Comparison of ENCODE assay signal across 10 cellular contexts in the genomic region with DNA sequence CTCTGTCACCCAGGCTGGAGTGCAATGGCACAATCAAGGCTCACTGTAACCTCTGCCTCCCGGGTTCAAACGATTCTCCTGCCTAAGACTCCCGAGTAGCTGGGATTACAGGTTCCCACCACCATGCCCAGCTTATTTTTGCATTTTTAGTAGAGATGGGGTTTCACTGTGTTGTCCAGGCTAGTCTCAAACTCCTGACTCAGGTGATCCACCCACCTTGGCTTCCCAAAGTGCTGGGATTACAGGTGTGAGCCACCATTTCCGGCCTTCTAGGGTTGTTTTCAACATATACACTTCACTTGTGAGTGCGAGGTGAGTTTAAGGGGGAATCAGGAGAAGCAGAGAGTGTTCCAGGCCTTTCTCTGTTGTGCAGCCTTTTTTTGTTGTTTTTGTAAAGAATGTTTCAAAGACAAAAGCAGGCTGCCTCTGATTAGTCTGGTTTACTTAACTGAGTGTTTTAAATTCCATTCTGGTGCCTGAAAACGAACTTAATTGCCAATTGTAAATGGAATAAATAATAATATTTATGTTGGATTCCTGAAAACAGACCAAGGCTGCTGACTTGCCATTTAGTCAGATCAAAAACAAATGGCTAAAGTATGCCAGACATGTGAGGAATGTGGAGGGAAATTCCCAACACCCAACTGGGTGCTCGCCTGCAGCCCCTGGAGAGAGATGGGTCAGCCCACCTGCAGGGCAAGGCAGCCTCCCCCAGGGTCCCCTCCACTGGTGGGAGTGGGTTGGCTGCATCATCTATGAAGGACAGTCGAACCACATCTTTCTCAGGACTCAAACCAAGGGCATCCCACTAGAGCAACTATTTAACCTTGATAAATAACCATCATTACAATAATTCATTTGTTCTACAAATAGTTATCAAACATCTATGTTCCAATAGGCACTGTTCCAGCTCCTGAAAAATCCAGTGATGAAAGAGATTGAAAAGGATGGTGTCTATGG. TPM values are rescaled to one million over a fixed set of nuclear protein-coding genes. Genes with fewer than 3 reads are reported as not detected.
DNase-seq lines count a peak whose midpoint lies in the region; ATAC-seq, FAIRE-seq and TF ChIP-seq lines count a peak whose summit lies in the region.
"Had no signal": no experiment of that assay in that cellular context is flagged by ENCODE, and none has a peak within 500 bp of the region (broad histone marks: within the 10 kb centered on the region; RNA-seq: fewer than 3 reads in every experiment).

No MANE protein-coding gene starts in this region.

- H3K36me3 Mint-ChIP-seq in mesothelial cell of epicardium, result no peaks in the 10 kb centered on the region
- H3K36me3 Mint-ChIP-seq: CD4-positive, CD25-positive, alpha-beta regulatory T cell had no signal

- H3K27me3 ChIP-seq in dorsolateral prefrontal cortex (no peaks in the 10 kb centered on the region), sigmoid colon (no peaks in the 10 kb centered on the region), small intestine (ENCODE audit: control insufficient read depth in 2 of 2, insufficient read depth in 2 of 2, low read length in 2 of 2) (no peaks in the 10 kb centered on the region)

- 81 to 82% methylated on average over 8 of the region's 8 CpGs for WGBS in sigmoid colon, 2 donors
- WGBS in small intestine, 3 donors, result 71 to 89% (median 85%) methylated on average over 8 of the region's 8 CpGs

- H3K4me1 ChIP-seq in sigmoid colon (peaks cover 0 to 18% (median 4%) of the 10 kb centered on the region in 4 donors), small intestine (ENCODE audit: control insufficient read depth in 2 of 2, insufficient read depth in 1 of 2, low read depth in 1 of 2, low read length in 1 of 2) (peaks cover 0 to 3% of the 10 kb centered on the region in 2 donors)

- H3K27me3 Mint-ChIP-seq in mesothelial cell of epicardium (ENCODE audit: low read depth), result no peaks in the 10 kb centered on the region
- H3K27me3 Mint-ChIP-seq: CD4-positive, CD25-positive, alpha-beta regulatory T cell had no signal

- CTCF ChIA-PET in AG04449 (lab: Yijun Ruan, JAX), result no interaction called here

- intact Hi-C loops in dorsolateral prefrontal cortex (cut with DNase I), result no loop called here
- intact Hi-C loops in sigmoid colon (cut with DNase I), result no loop called here

- H3K4me1 Mint-ChIP-seq in mesothelial cell of epicardium, result peaks cover 30% of the 10 kb centered on the region

- no peak for TF ChIP-seq POLR2A in sigmoid colon (IDR thresholded peaks at IDR 0.05)
- no peak for TF ChIP-seq POLR2A in GM12892 (IDR thresholded peaks at IDR 0.05; ENCODE audit: low read depth, low read length)

- POLR2A ChIA-PET in AG04449 (lab: Yijun Ruan, JAX), result interaction anchor here (0.7 to 2.4 kb wide), 2 partner anchors 11 to 30 kb away, joined by 4 to 7 read pairs; partner anchors contain the start of gene ZC3H7B

- TF ChIP-seq EP300 in Ishikawa (IDR thresholded peaks at IDR 0.05; ENCODE audit: borderline replicate concordance) (peak; percentile 24; the same call in 1 of the 2 replicates), sigmoid colon (IDR thresholded peaks at IDR 0.05) (no peak)

- no peak for TF ChIP-seq RAD21 in Ishikawa (IDR thresholded peaks at IDR 0.05; ENCODE audit: low read depth)

- H3K4me3 Mint-ChIP-seq in mesothelial cell of epicardium, result no peak overlapping the region

- H3K4me3 ChIP-seq in AG04449 (ENCODE audit: low read depth, low read length) (no peak overlapping the region), dorsolateral prefrontal cortex (no peak overlapping the region), sigmoid colon (no peak overlapping the region), small intestine (ENCODE audit: low read depth in 1 of 2, low read length in 2 of 2) (no peak overlapping the region)

- H3K9me3 ChIP-seq in sigmoid colon (no peaks in the 10 kb centered on the region), small intestine (ENCODE audit: control insufficient read depth, low read depth) (no peaks in the 10 kb centered on the region)

- H3K9me3 Mint-ChIP-seq in mesothelial cell of epicardium, result no peaks in the 10 kb centered on the region
- H3K9me3 Mint-ChIP-seq: CD4-positive, CD25-positive, alpha-beta regulatory T cell had no signal

- DNase-seq in AG04449 (ENCODE audit: low read depth, low spot score), result peak; percentile 63
- no peak for DNase-seq in dorsolateral prefrontal cortex
- peak in 1 of 2 experiments; percentile 63 for DNase-seq in mesothelial cell of epicardium (ENCODE audit: low spot score in 2 of 2, unreplicated experiment in 2 of 2)
- no peak for DNase-seq in sigmoid colon
- DNase-seq in GM12892 (ENCODE audit: insufficient read length), result no peak
- DNase-seq in small intestine, result no peak
- DNase-seq: amygdala; CD4-positive, CD25-positive, alpha-beta regulatory T cell had no signal

- ATAC-seq in GM21367 (IDR thresholded peaks at IDR 0.05; ENCODE audit: unreplicated experiment), result no peak

- FAIRE-seq in GM12892 (lab: Jason Lieb, UNC) (no peak), small intestine (lab: Jason Lieb, UNC) (no peak)

- TF ChIP-seq CTCF in AG04449 (IDR thresholded peaks at IDR 0.05; ENCODE audit: insufficient read depth, low read length, missing control alignments), result no peak
- no peak for TF ChIP-seq CTCF in dorsolateral prefrontal cortex (IDR thresholded peaks at IDR 0.05 in 54 of 56, conservative IDR thresholded peaks at IDR 0.05 in 2 of 56; ENCODE audit: low read depth in 1 of 56, partially characterized antibody in 56 of 56)
- TF ChIP-seq CTCF in mesothelial cell of epicardium (IDR thresholded peaks at IDR 0.05; ENCODE audit: unreplicated experiment), result no peak
- TF ChIP-seq CTCF in sigmoid colon (IDR thresholded peaks at IDR 0.05), result no peak

- H3K36me3 ChIP-seq in sigmoid colon (no peaks in the 10 kb centered on the region), small intestine (ENCODE audit: control insufficient read depth in 2 of 2, insufficient read depth in 2 of 2, low read length in 2 of 2) (no peaks in the 10 kb centered on the region)

- peak overlapping the region; percentile 99 for H3K27ac Mint-ChIP-seq in mesothelial cell of epicardium

- peak overlapping the region in 39 of 59 donors; percentile 6 to 99 (median 51) for H3K27ac ChIP-seq in dorsolateral prefrontal cortex
- peak overlapping the region in 1 of 4 donors; percentile 55 for H3K27ac ChIP-seq in sigmoid colon
- H3K27ac ChIP-seq in small intestine (ENCODE audit: low read depth in 1 of 2, low read length in 1 of 2), result peak overlapping the region in 1 of 2 donors; percentile 31

TF ChIP-seq in Ishikawa, 13 proteins besides CTCF, POLR2A, EP300 and RAD21 (continues in another document):
- TF ChIP-seq, protein P1, sequence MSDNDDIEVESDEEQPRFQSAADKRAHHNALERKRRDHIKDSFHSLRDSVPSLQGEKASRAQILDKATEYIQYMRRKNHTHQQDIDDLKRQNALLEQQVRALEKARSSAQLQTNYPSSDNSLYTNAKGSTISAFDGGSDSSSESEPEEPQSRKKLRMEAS (IDR thresholded peaks at IDR 0.05), result no peak
- peak; percentile 31 for TF ChIP-seq NFIC (IDR thresholded peaks at IDR 0.05)
- no peak for TF ChIP-seq USF1 (IDR thresholded peaks at IDR 0.05)
- peak; percentile 99 for TF ChIP-seq TEAD4 (IDR thresholded peaks at IDR 0.05)
- no peak for TF ChIP-seq TAF1 (IDR thresholded peaks at IDR 0.05; ENCODE audit: low read depth)
- TF ChIP-seq TCF12 (IDR thresholded peaks at IDR 0.05; ENCODE audit: low read depth), result peak; percentile 41; the same call in 1 of the 2 replicates

RNA-seq across cellular contexts. Expression of gene RANGAP1, which starts 4.6 kb away (rescaled TPM):
- 100 to 1,000 TPM; 115 to 243 (median 177) TPM for total RNA-seq in dorsolateral prefrontal cortex
- 47.6 to 51.3 TPM (median 49.3 TPM) in 3 replicates for total RNA-seq in mesothelial cell of epicardium
- total RNA-seq in sigmoid colon, result 10 to 100 TPM; 24.5 to 41.3 (median 33.2) TPM
- polyA plus RNA-seq in sigmoid colon, result 10 to 100 TPM; 18.7 to 64.8 (median 19.8) TPM
- 23.4 TPM for polyA plus RNA-seq in GM12892 (2012; ENCODE audit: missing spikeins)
- polyA plus RNA-seq in small intestine, result 10 to 100 TPM; 27.5 to 62.3 (median 31.9) TPM

RNA-seq across cellular contexts. Expression of gene ZC3H7B, which starts 10.8 kb away (rescaled TPM):
- total RNA-seq in dorsolateral prefrontal cortex (100 to 1,000 TPM in 112 of 120 experiments, 10 to 100 TPM in 8; 84.4 to 177 (median 117) TPM), mesothelial cell of epicardium (85.5 to 86.8 TPM (median 85.6 TPM) in 3 replicates), sigmoid colon (10 to 100 TPM; 20.1 to 32.2 (median 25.8) TPM)
- polyA plus RNA-seq in sigmoid colon (10 to 100 TPM; 13.2 to 43.3 (median 15.7) TPM), small intestine (10 to 100 TPM; 14.6 to 44.9 (median 21.9) TPM)
- polyA plus RNA-seq in GM12892 (2012; ENCODE audit: missing spikeins), result 19.3 TPM

RNA-seq across cellular contexts. Expression of gene CHADL, which starts 49.8 kb away (rescaled TPM):
- total RNA-seq in dorsolateral prefrontal cortex (100 to 1,000 TPM in 3 of 120 experiments, 10 to 100 TPM in 117; 10.7 to 123 (median 32.2) TPM), mesothelial cell of epicardium (3.2 to 4.6 TPM (median 3.3 TPM) in 3 replicates), sigmoid colon (10 to 100 TPM in 3 of 4 donors, 1 to 10 TPM in 1; 3.3 to 25.5 (median 16.5) TPM)
- polyA plus RNA-seq in sigmoid colon (1 to 10 TPM in 2 of 3 donors, under 1 TPM in 1; 0.46 to 4.2 (median 2.1) TPM), small intestine (1 to 10 TPM in 1 of 3 donors, under 1 TPM in 1, not detected in 1; 0.54 to 2.3 TPM)
- 0.15 TPM for polyA plus RNA-seq in GM12892 (2012; ENCODE audit: missing spikeins)
